In genomic region chr12:108854453-108855283, GRCh38 we compare ENCODE assay signal across 8 cellular contexts. TPM values are rescaled to one million over a fixed set of nuclear protein-coding genes. Genes with fewer than 3 reads are reported as not detected.
DNase-seq lines count a peak whose midpoint lies in the region; ATAC-seq and TF ChIP-seq lines count a peak whose summit lies in the region.

No MANE protein-coding gene starts in this region.

- H3K79me2 ChIP-seq in fibroblast of lung (ENCODE audit: control insufficient read depth, insufficient read depth, low read length): peaks cover 59% of the 10 kb centered on the region

- H3K9me3 ChIP-seq in fibroblast of lung (ENCODE audit: control insufficient read depth, insufficient read depth, low read depth, low read length) (no peaks in the 10 kb centered on the region), prostate gland (no peaks in the 10 kb centered on the region)

- H2AFZ ChIP-seq in fibroblast of lung (ENCODE audit: low read length): no peak overlapping the region

- WGBS in prostate gland: 69% methylated on average over 13 of the region's 13 CpGs

- TF ChIP-seq POLR2A in prostate gland (IDR thresholded peaks at IDR 0.05): no peak

- peaks cover 3% of the 10 kb centered on the region for H3K36me3 ChIP-seq in fibroblast of lung (ENCODE audit: control insufficient read depth, insufficient read depth, low read length)
- no peaks in the 10 kb centered on the region for H3K36me3 ChIP-seq in prostate gland

- H3K27me3 ChIP-seq in fibroblast of lung (ENCODE audit: control insufficient read depth, insufficient read depth, low read length): no peaks in the 10 kb centered on the region
- H3K27me3 ChIP-seq in prostate gland (replicated peaks; ENCODE audit: insufficient read depth): no peaks in the 10 kb centered on the region

- H3K27ac ChIP-seq in fibroblast of lung (ENCODE audit: insufficient read depth, low read length) (peak overlapping the region; percentile 100), prostate gland (peak overlapping the region; percentile 18 to 68)

- TF ChIP-seq CTCF in fibroblast of lung (conservative IDR thresholded peaks at IDR 0.05 in 1 of 2, IDR thresholded peaks at IDR 0.05 in 1 of 2; ENCODE audit: low read depth in 1 of 2, low read length in 2 of 2) (no peak), prostate gland (IDR thresholded peaks at IDR 0.05) (no peak)

- H3K4me1 ChIP-seq in fibroblast of lung (ENCODE audit: control insufficient read depth, extremely low read depth, insufficient read depth, low read length): peaks cover 33% of the 10 kb centered on the region
- H3K4me1 ChIP-seq in prostate gland (replicated peaks): peaks cover 10% of the 10 kb centered on the region

- peak overlapping the region; percentile 71 for H3K4me2 ChIP-seq in fibroblast of lung (ENCODE audit: extremely low read depth, insufficient read depth, low read length)

- H3K9ac ChIP-seq in fibroblast of lung (ENCODE audit: insufficient read depth, low read length): peak overlapping the region; percentile 54

- DNase-seq in SW 1271 (lab: John Stamatoyannopoulos, UW): peak; percentile 87 to 94
- peak; percentile 99 for DNase-seq in fibroblast of lung (ENCODE audit: low read depth in 2 of 2)
- no peak for DNase-seq in prostate gland (ENCODE audit: low spot score)
- DNase-seq in stimulated activated CD4-positive, alpha-beta T cell treated with anti-CD3 and anti-CD28 coated beads, Interleukin-4, amount 100 ng/mL, for 1 hour: no peak
- no peak for DNase-seq in NCI-H2227 treated with DMSO at 0.1 percent for 48 hours (lab: John Stamatoyannopoulos, UW)
- DNase-seq in activated gamma-delta T cell (lab: John Stamatoyannopoulos, UW): no peak

- intact Hi-C loops in prostate gland (cut with DNase I): loop anchor here (5.0 kb wide), 4 partner anchors 52 to 292 kb away; partner anchors contain the start of genes CORO1C, ISCU and SART3

- ATAC-seq in GM18867 (IDR thresholded peaks at IDR 0.05; ENCODE audit: unreplicated experiment): peak; percentile 23
- no peak for ATAC-seq in HG03521 (IDR thresholded peaks at IDR 0.05; ENCODE audit: unreplicated experiment)

- H4K20me1 ChIP-seq in fibroblast of lung (ENCODE audit: control insufficient read depth, extremely low read depth, insufficient read depth, low read length): no peaks in the 10 kb centered on the region

- H3K4me3 ChIP-seq in fibroblast of lung (replicated peaks in 1 of 4; ENCODE audit: control extremely low read depth in 1 of 4, insufficient read depth in 1 of 4, low read depth in 3 of 4, low read length in 4 of 4) (peak overlapping the region in 2 of 4 experiments; percentile 21 to 99), prostate gland (no peak overlapping the region)

RNA-seq across cellular contexts. Expression of gene SSH1, which starts 2.7 kb away (rescaled TPM):
- total RNA-seq in fibroblast of lung (14.4 and 24.9 TPM in 2 replicates), prostate gland (10 to 100 TPM; 11.0 to 37.2 TPM)
- polyA plus RNA-seq in fibroblast of lung: 22.1 and 31.9 TPM in 2 replicates
- polyA plus RNA-seq in fibroblast of lung (2012): 21.3 and 23.4 TPM in 2 replicates
- polyA minus RNA-seq in fibroblast of lung (ENCODE audit: low replicate concordance): 66.6 and 95.5 TPM in 2 replicates

RNA-seq across cellular contexts. Expression of gene DAO, which starts 25.2 kb away (rescaled TPM):
- total RNA-seq in fibroblast of lung: not detected in 2 replicates
- not detected in 2 replicates for polyA plus RNA-seq in fibroblast of lung
- not detected in 2 replicates for polyA plus RNA-seq in fibroblast of lung (2012)
- polyA minus RNA-seq in fibroblast of lung (ENCODE audit: low replicate concordance): not detected in 2 replicates
- total RNA-seq in prostate gland: not detected

Comparison
In these comparisons a context has a peak if more than half of its experiments do, and no peak if none do; other contexts are left out.
1. DNase-seq: peak in SW 1271 (2 of 2) and fibroblast of lung (2 of 2); none in prostate gland (single experiment), stimulated activated CD4-positive, alpha-beta T cell treated with anti-CD3 and anti-CD28 coated beads, Interleukin-4, amount 100 ng/mL, for 1 hour (single experiment), NCI-H2227 treated with DMSO at 0.1 percent for 48 hours (single experiment) and activated gamma-delta T cell (single experiment).